In genomic region chr20:49104365-49104648, GRCh38 we compare ENCODE assay signal across 1 cellular context.
A peak's percentile ranks its signal among the peaks of the same experiment; 100 is the strongest.
TF ChIP-seq lines count a peak whose summit lies in the region.

No MANE protein-coding gene starts in this region.

TF ChIP-seq in HepG2, 621 proteins besides CTCF, POLR2A, EP300 and RAD21 (continued from another document and continues in another):
- TF ChIP-seq, protein P1, sequence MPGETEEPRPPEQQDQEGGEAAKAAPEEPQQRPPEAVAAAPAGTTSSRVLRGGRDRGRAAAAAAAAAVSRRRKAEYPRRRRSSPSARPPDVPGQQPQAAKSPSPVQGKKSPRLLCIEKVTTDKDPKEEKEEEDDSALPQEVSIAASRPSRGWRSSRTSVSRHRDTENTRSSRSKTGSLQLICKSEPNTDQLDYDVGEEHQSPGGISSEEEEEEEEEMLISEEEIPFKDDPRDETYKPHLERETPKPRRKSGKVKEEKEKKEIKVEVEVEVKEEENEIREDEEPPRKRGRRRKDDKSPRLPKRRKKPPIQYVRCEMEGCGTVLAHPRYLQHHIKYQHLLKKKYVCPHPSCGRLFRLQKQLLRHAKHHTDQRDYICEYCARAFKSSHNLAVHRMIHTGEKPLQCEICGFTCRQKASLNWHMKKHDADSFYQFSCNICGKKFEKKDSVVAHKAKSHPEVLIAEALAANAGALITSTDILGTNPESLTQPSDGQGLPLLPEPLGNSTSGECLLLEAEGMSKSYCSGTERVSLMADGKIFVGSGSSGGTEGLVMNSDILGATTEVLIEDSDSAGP (CRISPR knock-in tag; IDR thresholded peaks at IDR 0.05; ENCODE audit: borderline replicate concordance) = 0 out of 2 replicates have a peak, but pooled peaks have one; percentile 14
- TF ChIP-seq, protein P2, sequence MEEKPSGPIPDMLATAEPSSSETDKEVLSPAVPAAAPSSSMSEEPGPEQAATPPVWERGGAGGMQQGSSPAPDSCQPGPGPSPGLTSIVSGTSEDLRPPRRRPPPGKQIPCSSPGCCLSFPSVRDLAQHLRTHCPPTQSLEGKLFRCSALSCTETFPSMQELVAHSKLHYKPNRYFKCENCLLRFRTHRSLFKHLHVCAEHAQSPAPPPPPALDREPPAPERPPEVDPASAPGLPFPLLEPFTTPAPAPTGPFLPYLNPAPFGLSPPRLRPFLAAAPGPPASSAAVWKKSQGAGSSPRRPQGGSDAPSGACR (CRISPR knock-in tag; IDR thresholded peaks at IDR 0.05) = no peak
- no peak for TF ChIP-seq SNAI1 (CRISPR knock-in tag; IDR thresholded peaks at IDR 0.05; ENCODE audit: borderline replicate concordance)
- TF ChIP-seq ZNF138 (CRISPR knock-in tag; IDR thresholded peaks at IDR 0.05; ENCODE audit: low read depth) = no peak
- TF ChIP-seq ZNF569 (CRISPR knock-in tag; IDR thresholded peaks at IDR 0.05; ENCODE audit: borderline replicate concordance) = no peak
- peak; percentile 46 for TF ChIP-seq POLR2AphosphoS5 (IDR thresholded peaks at IDR 0.05; ENCODE audit: low read depth, low read length)
- TF ChIP-seq, protein P3, sequence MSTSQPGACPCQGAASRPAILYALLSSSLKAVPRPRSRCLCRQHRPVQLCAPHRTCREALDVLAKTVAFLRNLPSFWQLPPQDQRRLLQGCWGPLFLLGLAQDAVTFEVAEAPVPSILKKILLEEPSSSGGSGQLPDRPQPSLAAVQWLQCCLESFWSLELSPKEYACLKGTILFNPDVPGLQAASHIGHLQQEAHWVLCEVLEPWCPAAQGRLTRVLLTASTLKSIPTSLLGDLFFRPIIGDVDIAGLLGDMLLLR (CRISPR knock-in tag; IDR thresholded peaks at IDR 0.05) = no peak
- TF ChIP-seq SMAD1 (CRISPR knock-in tag; IDR thresholded peaks at IDR 0.05; ENCODE audit: borderline replicate concordance, low read depth) = no peak
- TF ChIP-seq ZNF430 (CRISPR knock-in tag; IDR thresholded peaks at IDR 0.05) = no peak
- TF ChIP-seq, protein P4, sequence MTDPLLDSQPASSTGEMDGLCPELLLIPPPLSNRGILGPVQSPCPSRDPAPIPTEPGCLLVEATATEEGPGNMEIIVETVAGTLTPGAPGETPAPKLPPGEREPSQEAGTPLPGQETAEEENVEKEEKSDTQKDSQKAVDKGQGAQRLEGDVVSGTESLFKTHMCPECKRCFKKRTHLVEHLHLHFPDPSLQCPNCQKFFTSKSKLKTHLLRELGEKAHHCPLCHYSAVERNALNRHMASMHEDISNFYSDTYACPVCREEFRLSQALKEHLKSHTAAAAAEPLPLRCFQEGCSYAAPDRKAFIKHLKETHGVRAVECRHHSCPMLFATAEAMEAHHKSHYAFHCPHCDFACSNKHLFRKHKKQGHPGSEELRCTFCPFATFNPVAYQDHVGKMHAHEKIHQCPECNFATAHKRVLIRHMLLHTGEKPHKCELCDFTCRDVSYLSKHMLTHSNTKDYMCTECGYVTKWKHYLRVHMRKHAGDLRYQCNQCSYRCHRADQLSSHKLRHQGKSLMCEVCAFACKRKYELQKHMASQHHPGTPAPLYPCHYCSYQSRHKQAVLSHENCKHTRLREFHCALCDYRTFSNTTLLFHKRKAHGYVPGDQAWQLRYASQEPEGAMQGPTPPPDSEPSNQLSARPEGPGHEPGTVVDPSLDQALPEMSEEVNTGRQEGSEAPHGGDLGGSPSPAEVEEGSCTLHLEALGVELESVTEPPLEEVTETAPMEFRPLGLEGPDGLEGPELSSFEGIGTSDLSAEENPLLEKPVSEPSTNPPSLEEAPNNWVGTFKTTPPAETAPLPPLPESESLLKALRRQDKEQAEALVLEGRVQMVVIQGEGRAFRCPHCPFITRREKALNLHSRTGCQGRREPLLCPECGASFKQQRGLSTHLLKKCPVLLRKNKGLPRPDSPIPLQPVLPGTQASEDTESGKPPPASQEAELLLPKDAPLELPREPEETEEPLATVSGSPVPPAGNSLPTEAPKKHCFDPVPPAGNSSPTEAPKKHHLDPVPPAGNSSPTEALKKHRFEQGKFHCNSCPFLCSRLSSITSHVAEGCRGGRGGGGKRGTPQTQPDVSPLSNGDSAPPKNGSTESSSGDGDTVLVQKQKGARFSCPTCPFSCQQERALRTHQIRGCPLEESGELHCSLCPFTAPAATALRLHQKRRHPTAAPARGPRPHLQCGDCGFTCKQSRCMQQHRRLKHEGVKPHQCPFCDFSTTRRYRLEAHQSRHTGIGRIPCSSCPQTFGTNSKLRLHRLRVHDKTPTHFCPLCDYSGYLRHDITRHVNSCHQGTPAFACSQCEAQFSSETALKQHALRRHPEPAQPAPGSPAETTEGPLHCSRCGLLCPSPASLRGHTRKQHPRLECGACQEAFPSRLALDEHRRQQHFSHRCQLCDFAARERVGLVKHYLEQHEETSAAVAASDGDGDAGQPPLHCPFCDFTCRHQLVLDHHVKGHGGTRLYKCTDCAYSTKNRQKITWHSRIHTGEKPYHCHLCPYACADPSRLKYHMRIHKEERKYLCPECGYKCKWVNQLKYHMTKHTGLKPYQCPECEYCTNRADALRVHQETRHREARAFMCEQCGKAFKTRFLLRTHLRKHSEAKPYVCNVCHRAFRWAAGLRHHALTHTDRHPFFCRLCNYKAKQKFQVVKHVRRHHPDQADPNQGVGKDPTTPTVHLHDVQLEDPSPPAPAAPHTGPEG (CRISPR knock-in tag; IDR thresholded peaks at IDR 0.05) = no peak
- no peak for TF ChIP-seq ATAD3A (CRISPR knock-in tag; IDR thresholded peaks at IDR 0.05)
- TF ChIP-seq ZNF329 (CRISPR knock-in tag; IDR thresholded peaks at IDR 0.05; ENCODE audit: low read depth) = no peak
- TF ChIP-seq CCDC6 (CRISPR knock-in tag; IDR thresholded peaks at IDR 0.05) = no peak
- TF ChIP-seq ZSCAN5A (CRISPR knock-in tag; IDR thresholded peaks at IDR 0.05; ENCODE audit: borderline replicate concordance) = no peak
- no peak for TF ChIP-seq ARID3A (IDR thresholded peaks at IDR 0.05; ENCODE audit: low read depth, low read length)
- TF ChIP-seq ZNF17 (CRISPR knock-in tag; IDR thresholded peaks at IDR 0.05) = 0 out of 2 replicates have a peak, but pooled peaks have one; percentile 15
- TF ChIP-seq ZNF781 (CRISPR knock-in tag; IDR thresholded peaks at IDR 0.05; ENCODE audit: borderline replicate concordance, not compliant biosample characterization) = no peak
- no peak for TF ChIP-seq GATA4 (IDR thresholded peaks at IDR 0.05; ENCODE audit: borderline replicate concordance, low read depth)
- 0 out of 2 replicates have a peak, but pooled peaks have one; percentile 27 for TF ChIP-seq ZNF160 (CRISPR knock-in tag; IDR thresholded peaks at IDR 0.05)
- no peak for TF ChIP-seq ZNF879 (CRISPR knock-in tag; IDR thresholded peaks at IDR 0.05)
- no peak for TF ChIP-seq PTBP1 (IDR thresholded peaks at IDR 0.05; ENCODE audit: low read depth, low read length, poor library complexity, severe bottlenecking)
- no peak for TF ChIP-seq ZNF101 (CRISPR knock-in tag; IDR thresholded peaks at IDR 0.05; ENCODE audit: borderline replicate concordance, low read depth)
- no peak for TF ChIP-seq RERE (CRISPR knock-in tag; IDR thresholded peaks at IDR 0.05; ENCODE audit: low read depth)
- no peak for TF ChIP-seq SCMH1 (CRISPR knock-in tag; IDR thresholded peaks at IDR 0.05; ENCODE audit: borderline replicate concordance)
- TF ChIP-seq ZNF44 (CRISPR knock-in tag; IDR thresholded peaks at IDR 0.05) = no peak
- TF ChIP-seq GFI1 (CRISPR knock-in tag; IDR thresholded peaks at IDR 0.05; ENCODE audit: borderline replicate concordance) = peak; percentile 44; the same call in 1 of the 2 replicates
- TF ChIP-seq ZNF605 (CRISPR knock-in tag; IDR thresholded peaks at IDR 0.05) = no peak
- TF ChIP-seq ZNF773 (CRISPR knock-in tag; IDR thresholded peaks at IDR 0.05; ENCODE audit: borderline replicate concordance) = no peak
- no peak for TF ChIP-seq KLF13 (CRISPR knock-in tag; IDR thresholded peaks at IDR 0.05)
- no peak for TF ChIP-seq ZNF850 (CRISPR knock-in tag; conservative IDR thresholded peaks at IDR 0.05)
- no peak for TF ChIP-seq ZNF7 (CRISPR knock-in tag; IDR thresholded peaks at IDR 0.05)
- TF ChIP-seq ZNF207 (IDR thresholded peaks at IDR 0.05; ENCODE audit: borderline replicate concordance) = no peak
- no peak for TF ChIP-seq ZNF292 (CRISPR knock-in tag; IDR thresholded peaks at IDR 0.05; ENCODE audit: borderline replicate concordance, low read depth)
- no peak for TF ChIP-seq CEBPG (CRISPR knock-in tag; IDR thresholded peaks at IDR 0.05)
- TF ChIP-seq ZNF501 (CRISPR knock-in tag; IDR thresholded peaks at IDR 0.05) = no peak
- no peak for TF ChIP-seq PRDM10 (CRISPR knock-in tag; IDR thresholded peaks at IDR 0.05; ENCODE audit: low read depth)
- TF ChIP-seq RXRA (CRISPR knock-in tag; IDR thresholded peaks at IDR 0.05) = no peak
- no peak for TF ChIP-seq MLX (CRISPR knock-in tag; IDR thresholded peaks at IDR 0.05)
